In the genomic region with DNA sequence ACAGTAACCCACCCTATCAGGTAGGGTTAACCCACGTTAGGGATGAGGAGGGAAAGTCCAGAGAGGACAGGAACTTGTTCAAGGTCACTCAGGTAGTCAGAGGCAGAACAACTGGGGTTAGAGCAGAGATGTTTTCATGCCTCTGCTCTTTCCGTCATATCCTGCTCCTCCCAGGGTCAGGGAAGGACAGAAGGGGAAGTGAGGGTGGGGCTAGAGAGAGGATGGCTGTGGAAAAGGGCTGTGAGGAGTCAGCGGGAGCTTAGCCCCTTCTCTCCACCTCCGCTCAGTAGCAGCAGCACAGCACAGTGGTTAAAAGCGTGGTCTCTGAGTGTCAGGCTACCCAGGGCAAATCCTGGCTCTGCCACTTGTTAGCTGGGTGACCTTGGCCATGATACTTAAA, we compare ENCODE assay signal across 1 cellular context.
A peak's percentile ranks its signal among the peaks of the same experiment; 100 is the strongest.
TF ChIP-seq lines count a peak whose summit lies in the region.

No MANE protein-coding gene starts in this region.

TF ChIP-seq in K562, 482 proteins besides CTCF, POLR2A, EP300 and RAD21:
- TF ChIP-seq ESRRA (IDR thresholded peaks at IDR 0.05; ENCODE audit: borderline replicate concordance, low read depth): peak; percentile 22; the same call in 1 of the 2 replicates
- TF ChIP-seq SPI1 (IDR thresholded peaks at IDR 0.05; ENCODE audit: borderline replicate concordance, low read depth, low read length): peak; percentile 48; the same call in 1 of the 2 replicates
- TF ChIP-seq, protein P1, sequence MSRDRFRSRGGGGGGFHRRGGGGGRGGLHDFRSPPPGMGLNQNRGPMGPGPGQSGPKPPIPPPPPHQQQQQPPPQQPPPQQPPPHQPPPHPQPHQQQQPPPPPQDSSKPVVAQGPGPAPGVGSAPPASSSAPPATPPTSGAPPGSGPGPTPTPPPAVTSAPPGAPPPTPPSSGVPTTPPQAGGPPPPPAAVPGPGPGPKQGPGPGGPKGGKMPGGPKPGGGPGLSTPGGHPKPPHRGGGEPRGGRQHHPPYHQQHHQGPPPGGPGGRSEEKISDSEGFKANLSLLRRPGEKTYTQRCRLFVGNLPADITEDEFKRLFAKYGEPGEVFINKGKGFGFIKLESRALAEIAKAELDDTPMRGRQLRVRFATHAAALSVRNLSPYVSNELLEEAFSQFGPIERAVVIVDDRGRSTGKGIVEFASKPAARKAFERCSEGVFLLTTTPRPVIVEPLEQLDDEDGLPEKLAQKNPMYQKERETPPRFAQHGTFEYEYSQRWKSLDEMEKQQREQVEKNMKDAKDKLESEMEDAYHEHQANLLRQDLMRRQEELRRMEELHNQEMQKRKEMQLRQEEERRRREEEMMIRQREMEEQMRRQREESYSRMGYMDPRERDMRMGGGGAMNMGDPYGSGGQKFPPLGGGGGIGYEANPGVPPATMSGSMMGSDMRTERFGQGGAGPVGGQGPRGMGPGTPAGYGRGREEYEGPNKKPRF (IDR thresholded peaks at IDR 0.05; ENCODE audit: low read depth, low read length): no peak
